In the genomic region with DNA sequence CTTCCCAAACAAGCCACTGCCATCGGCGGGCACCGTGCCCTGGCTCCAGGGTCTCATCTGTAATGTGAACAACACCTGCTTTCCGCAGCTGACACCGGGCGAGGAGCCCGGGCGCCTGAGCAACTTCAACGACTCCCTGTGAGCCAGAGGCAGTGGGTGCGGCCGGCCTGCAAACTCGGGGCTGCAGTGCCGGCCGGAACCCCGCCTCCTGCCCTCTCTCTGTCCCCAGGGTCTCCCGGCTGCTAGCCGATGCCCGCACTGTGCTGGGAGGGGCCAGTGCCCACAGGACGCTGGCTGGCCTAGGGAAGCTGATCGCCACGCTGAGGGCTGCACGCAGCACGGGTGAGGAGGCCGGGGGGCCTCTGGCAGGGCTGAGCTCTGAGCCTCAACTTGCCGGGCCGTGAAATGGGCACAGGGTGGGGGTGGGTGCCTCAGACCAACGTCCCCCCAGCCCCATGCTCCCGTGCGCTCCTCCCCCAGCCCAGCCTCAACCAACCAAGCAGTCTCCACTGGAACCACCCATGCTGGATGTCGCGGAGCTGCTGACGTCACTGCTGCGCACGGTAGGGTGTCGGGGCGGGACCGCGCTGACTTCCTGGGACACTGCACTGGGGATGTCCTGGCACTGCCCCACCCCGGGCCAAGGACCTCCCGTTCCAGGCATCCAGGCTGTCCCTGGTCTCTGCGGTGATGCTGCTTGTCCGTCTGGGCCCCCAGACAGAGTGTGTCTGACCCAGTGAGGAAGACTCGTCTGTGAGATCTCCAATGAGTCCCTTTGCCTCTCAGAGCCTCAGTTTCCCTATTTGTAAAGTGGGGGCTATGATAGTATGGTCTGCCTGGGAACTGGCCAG, we compare ENCODE assay signal across 13 cellular contexts. TPM values are rescaled to one million over a fixed set of nuclear protein-coding genes. Genes with fewer than 3 reads are reported as not detected.
A peak's percentile ranks its signal among the peaks of the same experiment; 100 is the strongest.
DNase-seq lines count a peak whose midpoint lies in the region; ATAC-seq, FAIRE-seq and TF ChIP-seq lines count a peak whose summit lies in the region.
"Had no signal": no experiment of that assay in that cellular context is flagged by ENCODE, and none has a peak within 500 bp of the region (broad histone marks: within the 10 kb centered on the region; RNA-seq: fewer than 3 reads in every experiment).

No MANE protein-coding gene starts in this region.

- no peaks in the 10 kb centered on the region for H4K20me1 ChIP-seq in K562 (replicated peaks; ENCODE audit: control insufficient read depth, insufficient read depth, low read length)

- peaks cover 44% of the 10 kb centered on the region for H3K4me1 ChIP-seq in CD8-positive, alpha-beta memory T cell (ENCODE audit: insufficient read depth, low read length)
- peaks cover 39 to 81% of the 10 kb centered on the region in 2 experiments for H3K4me1 ChIP-seq in K562 (replicated peaks in 1 of 2; ENCODE audit: control insufficient read depth in 2 of 2, insufficient read depth in 2 of 2, low read length in 2 of 2)

- DNase-seq in CD8-positive, alpha-beta memory T cell = no peak
- peak; percentile 89 for DNase-seq in LHCN-M2 (ENCODE audit: low read depth)
- DNase-seq in K562 (ENCODE audit: extremely low read depth in 1 of 4, low spot score in 3 of 4) = peak; percentile 64 to 96 (median 72)
- peak in 1 of 10 donors; percentile 63 for DNase-seq in naive thymus-derived CD8-positive, alpha-beta T cell
- DNase-seq in activated CD4-positive, alpha-beta T cell treated with anti-CD3 and anti-CD28 coated beads for 48 hours = no peak
- DNase-seq in HK-2 (ENCODE audit: unreplicated experiment) = no peak
- no peak for DNase-seq in NCI-H146 treated with DMSO at 0.1 percent for 48 hours (lab: John Stamatoyannopoulos, UW; ENCODE audit: unreplicated experiment)
- DNase-seq in activated CD4-positive, alpha-beta memory T cell treated with anti-CD3 and anti-CD28 coated beads, Interleukin-2, amount 10 ng/mL, durations not matched to agents 7 days and 5 days = no peak
- DNase-seq: adrenal gland, erythroblast, NCI-H1436 treated with DMSO at 0.1 percent for 48 hours had no signal

- 9% methylated on average over 39 of the region's 43 CpGs for WGBS in K562 (ENCODE audit: insufficient coverage, low coverage, missing lambda C conversion rate)

- CTCF ChIA-PET in CD8-positive, alpha-beta memory T cell (lab: Charles Lee) = interaction anchor here (1.1 to 4.1 kb wide), 6 partner anchors 12 to 46 kb away, joined by 3 to 30 read pairs (median 6); a partner anchor contains a TSS
- CTCF ChIA-PET in K562 (lab: Yijun Ruan, JAX; ENCODE audit: low intra/inter-chr PET ratio) = no interaction called here
- CTCF ChIA-PET in activated CD4-positive, alpha-beta memory T cell treated with anti-CD3 and anti-CD28 coated beads, Interleukin-2, amount 10 ng/mL, durations not matched to agents 7 days and 5 days (lab: Charles Lee) = interaction anchor here (1.1 to 2.1 kb wide), 2 partner anchors 12 to 151 kb away, joined by 3 to 5 read pairs; no protein-coding TSS in a partner anchor

- no peaks in the 10 kb centered on the region for H3K9me3 Mint-ChIP-seq in CD8-positive, alpha-beta memory T cell
- H3K9me3 Mint-ChIP-seq in naive thymus-derived CD8-positive, alpha-beta T cell = no peaks in the 10 kb centered on the region
- H3K9me3 Mint-ChIP-seq in activated CD4-positive, alpha-beta memory T cell treated with anti-CD3 and anti-CD28 coated beads, Interleukin-2, amount 10 ng/mL, durations not matched to agents 7 days and 5 days = no peaks in the 10 kb centered on the region

- peak overlapping the region; percentile 31 for H3K27ac ChIP-seq in CD8-positive, alpha-beta memory T cell (ENCODE audit: low read depth, low read length)
- peak overlapping the region; percentile 72 for H3K27ac ChIP-seq in K562 (ENCODE audit: extremely low read depth, low read depth, low read length)

- POLR2A ChIA-PET in CD8-positive, alpha-beta memory T cell (lab: Charles Lee) = interaction anchor here (1.2 to 6.7 kb wide), 7 partner anchors 14 to 227 kb away, joined by 3 to 134 read pairs (median 13); a partner anchor contains a TSS
- POLR2A ChIA-PET in K562 (lab: Yijun Ruan, JAX) = interaction anchor here (0.6 to 11.0 kb wide), 9 partner anchors 13 to 709 kb away, joined by 3 to 176 read pairs (median 4); a partner anchor contains a TSS
- POLR2A ChIA-PET in naive thymus-derived CD8-positive, alpha-beta T cell (lab: Charles Lee) = interaction anchor here (0.9 to 12.3 kb wide), 6 partner anchors 7 to 34 kb away, joined by 3 to 768 read pairs (median 60); a partner anchor contains a TSS
- POLR2A ChIA-PET in activated CD4-positive, alpha-beta memory T cell treated with anti-CD3 and anti-CD28 coated beads, Interleukin-2, amount 10 ng/mL, durations not matched to agents 7 days and 5 days (lab: Charles Lee) = interaction anchor here (0.9 to 7.2 kb wide), 10 partner anchors 10 to 241 kb away, joined by 3 to 134 read pairs (median 14); a partner anchor contains a TSS

- H3K4me1 Mint-ChIP-seq in CD8-positive, alpha-beta memory T cell = peaks cover 41 to 51% (median 41%) of the 10 kb centered on the region in 3 donors
- peaks cover 18 to 49% (median 39%) of the 10 kb centered on the region in 4 donors for H3K4me1 Mint-ChIP-seq in naive thymus-derived CD8-positive, alpha-beta T cell
- peaks cover 52% of the 10 kb centered on the region for H3K4me1 Mint-ChIP-seq in activated CD4-positive, alpha-beta memory T cell treated with anti-CD3 and anti-CD28 coated beads, Interleukin-2, amount 10 ng/mL, durations not matched to agents 7 days and 5 days

- peak; percentile 83 for FAIRE-seq in K562 (lab: Jason Lieb, UNC)
- FAIRE-seq: TTC549 had no signal

- no TSS peak for BruUV-seq in K562 (replicated peaks; lab: Mats Ljungman, UMichigan)

- H3K9me3 ChIP-seq in CD8-positive, alpha-beta memory T cell (ENCODE audit: low read length) = no peaks in the 10 kb centered on the region
- no peaks in the 10 kb centered on the region for H3K9me3 ChIP-seq in K562 (replicated peaks; ENCODE audit: control insufficient read depth, insufficient read depth, low read depth, low read length)
- H3K9me3 ChIP-seq: adrenal gland had no signal

- in situ Hi-C loops in K562 (cut with MboI) = no loop called here

- H3K9me1 ChIP-seq in K562 (ENCODE audit: control insufficient read depth, insufficient read depth, low read length) = no peaks in the 10 kb centered on the region

- H3K27ac Mint-ChIP-seq in CD8-positive, alpha-beta memory T cell = peak overlapping the region in 1 of 8 donors; percentile 89
- no peak overlapping the region for H3K27ac Mint-ChIP-seq in naive thymus-derived CD8-positive, alpha-beta T cell
- H3K27ac Mint-ChIP-seq in activated CD4-positive, alpha-beta memory T cell treated with anti-CD3 and anti-CD28 coated beads, Interleukin-2, amount 10 ng/mL, durations not matched to agents 7 days and 5 days = no peak overlapping the region

- TF ChIP-seq RAD21 in K562 (CRISPR knock-in tag; conservative IDR thresholded peaks at IDR 0.05 in 1 of 2, IDR thresholded peaks at IDR 0.05 in 1 of 2) = no peak

- peak; percentile 24; the same call in 1 of the 2 replicates for TF ChIP-seq EP300 in K562 (IDR thresholded peaks at IDR 0.05; ENCODE audit: low read length)

- peaks cover 13% of the 10 kb centered on the region for H3K36me3 ChIP-seq in CD8-positive, alpha-beta memory T cell (ENCODE audit: insufficient read depth, low read length)
- peaks cover 46% of the 10 kb centered on the region; the same call in 2 of the 3 replicates for H3K36me3 ChIP-seq in K562 (ENCODE audit: control insufficient read depth, insufficient read depth, low read length)

- H3K9ac ChIP-seq in K562 (ENCODE audit: insufficient read depth in 1 of 2, low read depth in 2 of 2, low read length in 2 of 2) = peak overlapping the region; percentile 64 to 91

- peak overlapping the region; percentile 78 for H3K4me3 ChIP-seq in CD8-positive, alpha-beta memory T cell (ENCODE audit: low read length)
- peak overlapping the region; percentile 55 for H3K4me3 ChIP-seq in K562

- ATAC-seq in K562 = peak; percentile 40
- ATAC-seq in naive thymus-derived CD8-positive, alpha-beta T cell = no peak

- intact Hi-C loops in K562 (cut with micrococcal nuclease) = loop anchor here (1.0 to 5.0 kb wide), 4 partner anchors 14 to 60 kb away; a partner anchor contains a TSS

- peak overlapping the region; percentile 57 for H2AFZ ChIP-seq in K562 (ENCODE audit: low read depth, low read length)

- H3K79me2 ChIP-seq in K562 (ENCODE audit: control insufficient read depth, insufficient read depth, low read length) = peaks cover 41% of the 10 kb centered on the region

- peak; percentile 64; the same call in 1 of the 2 replicates for TF ChIP-seq POLR2A in K562 (conservative IDR thresholded peaks at IDR 0.05)

- peaks cover 4 to 63% (median 6%) of the 10 kb centered on the region in 3 donors for H3K36me3 Mint-ChIP-seq in CD8-positive, alpha-beta memory T cell
- H3K36me3 Mint-ChIP-seq in naive thymus-derived CD8-positive, alpha-beta T cell = peaks cover 0 to 40% (median 10%) of the 10 kb centered on the region in 3 donors
- H3K36me3 Mint-ChIP-seq in activated CD4-positive, alpha-beta memory T cell treated with anti-CD3 and anti-CD28 coated beads, Interleukin-2, amount 10 ng/mL, durations not matched to agents 7 days and 5 days (ENCODE audit: low read depth) = peaks cover 51% of the 10 kb centered on the region

- peaks cover 0 to 1% of the 10 kb centered on the region in 2 donors for H3K27me3 Mint-ChIP-seq in CD8-positive, alpha-beta memory T cell
- H3K27me3 Mint-ChIP-seq in naive thymus-derived CD8-positive, alpha-beta T cell = no peaks in the 10 kb centered on the region
- H3K27me3 Mint-ChIP-seq in activated CD4-positive, alpha-beta memory T cell treated with anti-CD3 and anti-CD28 coated beads, Interleukin-2, amount 10 ng/mL, durations not matched to agents 7 days and 5 days = no peaks in the 10 kb centered on the region

- no peaks in the 10 kb centered on the region for H3K27me3 ChIP-seq in CD8-positive, alpha-beta memory T cell (ENCODE audit: insufficient read depth, low read length, poor library complexity, severe bottlenecking)
- H3K27me3 ChIP-seq in K562 (ENCODE audit: control insufficient read depth in 2 of 2, insufficient read depth in 2 of 2, low read length in 2 of 2) = no peaks in the 10 kb centered on the region
- H3K27me3 ChIP-seq: adrenal gland had no signal

- peak overlapping the region; percentile 92 for H3K4me2 ChIP-seq in K562 (ENCODE audit: insufficient read depth, low read length)

- H3K4me3 Mint-ChIP-seq in CD8-positive, alpha-beta memory T cell = peak overlapping the region in 5 of 7 donors; percentile 33 to 100 (median 95)
- peak overlapping the region in 7 of 10 donors; percentile 22 to 100 (median 99) for H3K4me3 Mint-ChIP-seq in naive thymus-derived CD8-positive, alpha-beta T cell
- H3K4me3 Mint-ChIP-seq in activated CD4-positive, alpha-beta memory T cell treated with anti-CD3 and anti-CD28 coated beads, Interleukin-2, amount 10 ng/mL, durations not matched to agents 7 days and 5 days = no peak overlapping the region

- no peak for TF ChIP-seq CTCF in K562 (IDR thresholded peaks at IDR 0.05 in 2 of 3, conservative IDR thresholded peaks at IDR 0.05 in 1 of 3; ENCODE audit: insufficient read depth in 2 of 3, low read depth in 1 of 3, low read length in 3 of 3)

RNA-seq across cellular contexts. Expression of a gene that starts 2.2 kb away (rescaled TPM):
- total RNA-seq in CD8-positive, alpha-beta memory T cell = 10 to 100 TPM; 33.8 to 39.5 TPM
- 14.1 TPM for polyA plus RNA-seq in CD8-positive, alpha-beta memory T cell
- total RNA-seq in LHCN-M2 (2014; rRNA removed) (18.1 and 21.5 TPM in 2 replicates), K562 (2014; rRNA removed) (31.4 and 45.4 TPM in 2 replicates), K562 (2014; rRNA removed; fragmentation: Illumina TruSeq; extraction: Trizol) (8.9 and 12.7 TPM in 2 replicates), K562 (2015; rRNA removed; fragmentation: Illumina TruSeq; extraction: Trizol) (19.1 and 22.8 TPM in 2 replicates), K562 (2021) (90.0 and 96.1 TPM in 2 replicates)
- polyA plus RNA-seq in LHCN-M2 (2012) = 13.5 TPM
- total RNA-seq in K562 (2011; cell fraction: chromatin; rRNA removed; ENCODE audit: low replicate concordance) = 266 and 789 TPM in 2 replicates
- total RNA-seq in K562 (2011; cell fraction: nucleolus; rRNA removed) = 519 and 639 TPM in 2 replicates
- 258 and 297 TPM in 2 replicates for total RNA-seq in K562 (2011; cell fraction: nucleoplasm; rRNA removed)
- polyA plus RNA-seq in K562 (2011; rRNA removed) (32.6 and 52.0 TPM in 2 replicates), K562 (2014; fragmentation: Illumina TruSeq; extraction: Trizol) (31.2 and 32.6 TPM in 2 replicates), K562 (2014; fragmentation: Nextera tagmentation; extraction: Ambion mirVana) (1 to 10 TPM; 2.3 to 3.0 TPM), K562 (2014; rRNA removed) (73.5 and 94.1 TPM in 2 replicates)
- 31.0 and 47.7 TPM in 2 replicates for polyA plus RNA-seq in K562 (2011; cell fraction: cytosol; rRNA removed)
- polyA plus RNA-seq in K562 (2011; cell fraction: nucleus; rRNA removed) = 504 and 724 TPM in 2 replicates
- 65.1 and 67.9 TPM in 2 replicates for polyA plus RNA-seq in K562 (2012)
- polyA minus RNA-seq in K562 (2011; rRNA and poly(A)+ RNA removed) = 13.1 and 14.8 TPM in 2 replicates
- polyA minus RNA-seq in K562 (2011; cell fraction: cytosol; rRNA and poly(A)+ RNA removed) = 24.3 and 51.6 TPM in 2 replicates
- polyA minus RNA-seq in K562 (2011; cell fraction: nucleus; rRNA and poly(A)+ RNA removed) = 164 and 176 TPM in 2 replicates
- 100 to 1,000 TPM; 221 to 232 TPM for total RNA-seq in naive thymus-derived CD8-positive, alpha-beta T cell
- polyA plus RNA-seq in naive thymus-derived CD8-positive, alpha-beta T cell = 10 to 100 TPM in 1 of 3 donors, 1 to 10 TPM in 2; 4.2 to 14.4 (median 8.7) TPM
- 10 to 100 TPM; 92.7 to 95.1 TPM for total RNA-seq in activated CD4-positive, alpha-beta memory T cell treated with anti-CD3 and anti-CD28 coated beads, Interleukin-2, amount 10 ng/mL, durations not matched to agents 7 days and 5 days

RNA-seq across cellular contexts. Expression of a gene that starts 15.7 kb away (rescaled TPM):
- 10 to 100 TPM; 78.1 to 78.9 TPM for total RNA-seq in CD8-positive, alpha-beta memory T cell
- 792 TPM for polyA plus RNA-seq in CD8-positive, alpha-beta memory T cell
- 130 and 145 TPM in 2 replicates for total RNA-seq in LHCN-M2 (2014; rRNA removed)
- polyA plus RNA-seq in LHCN-M2 (2012) = 435 TPM
- 25.1 and 70.9 TPM in 2 replicates for total RNA-seq in K562 (2011; cell fraction: chromatin; rRNA removed; ENCODE audit: low replicate concordance)
- total RNA-seq in K562 (2011; cell fraction: nucleolus; rRNA removed) = 40.8 and 41.4 TPM in 2 replicates
- total RNA-seq in K562 (2011; cell fraction: nucleoplasm; rRNA removed) = 34.4 and 52.1 TPM in 2 replicates
- 82.3 and 124 TPM in 2 replicates for total RNA-seq in K562 (2014; rRNA removed)
- total RNA-seq in K562 (2014; rRNA removed; fragmentation: Illumina TruSeq; extraction: Trizol) = 33.7 and 45.6 TPM in 2 replicates
- total RNA-seq in K562 (2015; rRNA removed; fragmentation: Illumina TruSeq; extraction: Trizol) = 52.7 and 54.9 TPM in 2 replicates
- 161 and 174 TPM in 2 replicates for total RNA-seq in K562 (2021)
- polyA plus RNA-seq in K562 (2011; rRNA removed) = 36.4 and 61.3 TPM in 2 replicates
- 82.9 and 105 TPM in 2 replicates for polyA plus RNA-seq in K562 (2011; cell fraction: cytosol; rRNA removed)
- 42.5 and 55.7 TPM in 2 replicates for polyA plus RNA-seq in K562 (2011; cell fraction: nucleus; rRNA removed)
- 82.7 and 152 TPM in 2 replicates for polyA plus RNA-seq in K562 (2012)
- polyA plus RNA-seq in K562 (2014; fragmentation: Illumina TruSeq; extraction: Trizol) = 123 and 158 TPM in 2 replicates
- 10 to 100 TPM; 12.1 to 12.8 TPM for polyA plus RNA-seq in K562 (2014; fragmentation: Nextera tagmentation; extraction: Ambion mirVana)
- polyA plus RNA-seq in K562 (2014; rRNA removed) = 71.3 and 73.3 TPM in 2 replicates
- 45.8 and 50.7 TPM in 2 replicates for polyA minus RNA-seq in K562 (2011; rRNA and poly(A)+ RNA removed)
- 132 and 161 TPM in 2 replicates for polyA minus RNA-seq in K562 (2011; cell fraction: cytosol; rRNA and poly(A)+ RNA removed)
- 9.0 and 15.9 TPM in 2 replicates for polyA minus RNA-seq in K562 (2011; cell fraction: nucleus; rRNA and poly(A)+ RNA removed)
- 100 to 1,000 TPM; 211 to 216 TPM for total RNA-seq in naive thymus-derived CD8-positive, alpha-beta T cell
- polyA plus RNA-seq in naive thymus-derived CD8-positive, alpha-beta T cell = 100 to 1,000 TPM; 498 to 693 (median 515) TPM
- 100 to 1,000 TPM; 513 to 519 TPM for total RNA-seq in activated CD4-positive, alpha-beta memory T cell treated with anti-CD3 and anti-CD28 coated beads, Interleukin-2, amount 10 ng/mL, durations not matched to agents 7 days and 5 days

RNA-seq across cellular contexts. Expression of a gene that starts 20.7 kb away (rescaled TPM):
- not detected for total RNA-seq in CD8-positive, alpha-beta memory T cell
- not detected for polyA plus RNA-seq in CD8-positive, alpha-beta memory T cell
- total RNA-seq in LHCN-M2 (2014; rRNA removed) (not detected in 2 replicates), K562 (2014; rRNA removed) (not detected in 2 replicates), K562 (2014; rRNA removed; fragmentation: Illumina TruSeq; extraction: Trizol) (not detected in 2 replicates), K562 (2015; rRNA removed; fragmentation: Illumina TruSeq; extraction: Trizol) (not detected in 2 replicates), K562 (2021) (not detected in 2 replicates)
- polyA plus RNA-seq in LHCN-M2 (2012) = not detected
- total RNA-seq in K562 (2011; cell fraction: chromatin; rRNA removed; ENCODE audit: low replicate concordance) = not detected in 2 replicates
- not detected in 2 replicates for total RNA-seq in K562 (2011; cell fraction: nucleolus; rRNA removed)
- total RNA-seq in K562 (2011; cell fraction: nucleoplasm; rRNA removed) = not detected in 2 replicates
- polyA plus RNA-seq in K562 (2011; rRNA removed) (not detected in 2 replicates), K562 (2014; fragmentation: Illumina TruSeq; extraction: Trizol) (not detected in 2 replicates), K562 (2014; fragmentation: Nextera tagmentation; extraction: Ambion mirVana) (not detected), K562 (2014; rRNA removed) (not detected in 2 replicates)
- not detected in 2 replicates for polyA plus RNA-seq in K562 (2011; cell fraction: cytosol; rRNA removed)
- not detected in 2 replicates for polyA plus RNA-seq in K562 (2011; cell fraction: nucleus; rRNA removed)
- polyA plus RNA-seq in K562 (2012) = not detected in 2 replicates
- under 0.01 TPM in 2 replicates for polyA minus RNA-seq in K562 (2011; rRNA and poly(A)+ RNA removed)
- 667 TPM in 1 of 2 replicates, not detected in the other for polyA minus RNA-seq in K562 (2011; cell fraction: cytosol; rRNA and poly(A)+ RNA removed)
- under 0.01 TPM in 1 of 2 replicates, not detected in the other for polyA minus RNA-seq in K562 (2011; cell fraction: nucleus; rRNA and poly(A)+ RNA removed)
- total RNA-seq in naive thymus-derived CD8-positive, alpha-beta T cell = not detected
- polyA plus RNA-seq in naive thymus-derived CD8-positive, alpha-beta T cell = not detected
- not detected for total RNA-seq in activated CD4-positive, alpha-beta memory T cell treated with anti-CD3 and anti-CD28 coated beads, Interleukin-2, amount 10 ng/mL, durations not matched to agents 7 days and 5 days
- total RNA-seq: adrenal gland, mucosa of gallbladder had no signal
- polyA plus RNA-seq: adrenal gland had no signal

RNA-seq across cellular contexts. Expression of a gene that starts 21.1 kb away (rescaled TPM):
- 100 to 1,000 TPM; 151 to 157 TPM for total RNA-seq in CD8-positive, alpha-beta memory T cell
- 84.6 TPM for polyA plus RNA-seq in CD8-positive, alpha-beta memory T cell
- 154 and 176 TPM in 2 replicates for total RNA-seq in LHCN-M2 (2014; rRNA removed)
- 67.8 TPM for polyA plus RNA-seq in LHCN-M2 (2012)
- 157 and 512 TPM in 2 replicates for total RNA-seq in K562 (2011; cell fraction: chromatin; rRNA removed; ENCODE audit: low replicate concordance)
- 498 and 541 TPM in 2 replicates for total RNA-seq in K562 (2011; cell fraction: nucleolus; rRNA removed)
- total RNA-seq in K562 (2011; cell fraction: nucleoplasm; rRNA removed) = 251 and 289 TPM in 2 replicates
- total RNA-seq in K562 (2014; rRNA removed) = 135 and 169 TPM in 2 replicates
- 13.4 and 18.5 TPM in 2 replicates for total RNA-seq in K562 (2014; rRNA removed; fragmentation: Illumina TruSeq; extraction: Trizol)
- 59.7 and 60.9 TPM in 2 replicates for total RNA-seq in K562 (2015; rRNA removed; fragmentation: Illumina TruSeq; extraction: Trizol)
- total RNA-seq in K562 (2021) = 176 and 193 TPM in 2 replicates
- polyA plus RNA-seq in K562 (2011; rRNA removed) = 83.2 and 158 TPM in 2 replicates
- polyA plus RNA-seq in K562 (2011; cell fraction: cytosol; rRNA removed) = 163 and 311 TPM in 2 replicates
- polyA plus RNA-seq in K562 (2011; cell fraction: nucleus; rRNA removed) = 1,374 and 1,890 TPM in 2 replicates
- polyA plus RNA-seq in K562 (2012) = 118 and 187 TPM in 2 replicates
- 63.6 and 79.5 TPM in 2 replicates for polyA plus RNA-seq in K562 (2014; fragmentation: Illumina TruSeq; extraction: Trizol)
- polyA plus RNA-seq in K562 (2014; fragmentation: Nextera tagmentation; extraction: Ambion mirVana) = under 1 TPM; 0.52 to 0.57 TPM
- polyA plus RNA-seq in K562 (2014; rRNA removed) = 225 and 231 TPM in 2 replicates
- 18.2 and 31.6 TPM in 2 replicates for polyA minus RNA-seq in K562 (2011; rRNA and poly(A)+ RNA removed)
- 42.1 and 50.9 TPM in 2 replicates for polyA minus RNA-seq in K562 (2011; cell fraction: cytosol; rRNA and poly(A)+ RNA removed)
- polyA minus RNA-seq in K562 (2011; cell fraction: nucleus; rRNA and poly(A)+ RNA removed) = 105 and 111 TPM in 2 replicates
- 100 to 1,000 TPM; 331 to 365 TPM for total RNA-seq in naive thymus-derived CD8-positive, alpha-beta T cell
- 10 to 100 TPM; 37.9 to 77.0 (median 52.0) TPM for polyA plus RNA-seq in naive thymus-derived CD8-positive, alpha-beta T cell
- total RNA-seq in activated CD4-positive, alpha-beta memory T cell treated with anti-CD3 and anti-CD28 coated beads, Interleukin-2, amount 10 ng/mL, durations not matched to agents 7 days and 5 days = 100 to 1,000 TPM; 181 TPM

RNA-seq across cellular contexts. Expression of a gene that starts 24.9 kb away (rescaled TPM):
- 100 to 1,000 TPM; 212 to 220 TPM for total RNA-seq in CD8-positive, alpha-beta memory T cell
- polyA plus RNA-seq in CD8-positive, alpha-beta memory T cell = 478 TPM
- total RNA-seq in LHCN-M2 (2014; rRNA removed) = 0.13 and 0.57 TPM in 2 replicates
- 3.5 TPM for polyA plus RNA-seq in LHCN-M2 (2012)
- total RNA-seq in K562 (2011; cell fraction: chromatin; rRNA removed; ENCODE audit: low replicate concordance) = 25.6 and 81.0 TPM in 2 replicates
- total RNA-seq in K562 (2011; cell fraction: nucleolus; rRNA removed) = 39.0 and 49.5 TPM in 2 replicates
- 22.7 and 24.1 TPM in 2 replicates for total RNA-seq in K562 (2011; cell fraction: nucleoplasm; rRNA removed)
- 22.1 and 31.1 TPM in 2 replicates for total RNA-seq in K562 (2014; rRNA removed)
- total RNA-seq in K562 (2014; rRNA removed; fragmentation: Illumina TruSeq; extraction: Trizol) = 1.0 and 1.8 TPM in 2 replicates
- 4.2 and 6.0 TPM in 2 replicates for total RNA-seq in K562 (2015; rRNA removed; fragmentation: Illumina TruSeq; extraction: Trizol)
- 18.0 and 19.9 TPM in 2 replicates for total RNA-seq in K562 (2021)
- polyA plus RNA-seq in K562 (2011; rRNA removed) = 4.4 and 7.6 TPM in 2 replicates
- polyA plus RNA-seq in K562 (2011; cell fraction: cytosol; rRNA removed) = 5.6 and 12.6 TPM in 2 replicates
- polyA plus RNA-seq in K562 (2011; cell fraction: nucleus; rRNA removed) = 17.8 and 38.7 TPM in 2 replicates
- 15.0 and 15.2 TPM in 2 replicates for polyA plus RNA-seq in K562 (2012)
- polyA plus RNA-seq in K562 (2014; fragmentation: Illumina TruSeq; extraction: Trizol) = 1.9 and 6.9 TPM in 2 replicates
- under 1 TPM; 0.08 to 0.63 TPM for polyA plus RNA-seq in K562 (2014; fragmentation: Nextera tagmentation; extraction: Ambion mirVana)
- 16.3 and 20.2 TPM in 2 replicates for polyA plus RNA-seq in K562 (2014; rRNA removed)
- polyA minus RNA-seq in K562 (2011; rRNA and poly(A)+ RNA removed) = 1.7 and 2.0 TPM in 2 replicates
- polyA minus RNA-seq in K562 (2011; cell fraction: cytosol; rRNA and poly(A)+ RNA removed) = 6.2 and 8.5 TPM in 2 replicates
- 5.5 and 6.6 TPM in 2 replicates for polyA minus RNA-seq in K562 (2011; cell fraction: nucleus; rRNA and poly(A)+ RNA removed)
- 1,000 to 10,000 TPM; 1,025 to 1,060 TPM for total RNA-seq in naive thymus-derived CD8-positive, alpha-beta T cell
- 100 to 1,000 TPM; 261 to 681 (median 358) TPM for polyA plus RNA-seq in naive thymus-derived CD8-positive, alpha-beta T cell
- 100 to 1,000 TPM; 419 to 437 TPM for total RNA-seq in activated CD4-positive, alpha-beta memory T cell treated with anti-CD3 and anti-CD28 coated beads, Interleukin-2, amount 10 ng/mL, durations not matched to agents 7 days and 5 days

Comparison
In these comparisons a context has a peak if more than half of its experiments do, and no peak if none do; other contexts are left out.
1. DNase-seq: peak in LHCN-M2 (single experiment) and K562 (4 of 4); none in CD8-positive, alpha-beta memory T cell (0 of 5), activated CD4-positive, alpha-beta T cell treated with anti-CD3 and anti-CD28 coated beads for 48 hours (single experiment), HK-2 (single experiment), NCI-H146 treated with DMSO at 0.1 percent for 48 hours (single experiment) and activated CD4-positive, alpha-beta memory T cell treated with anti-CD3 and anti-CD28 coated beads, Interleukin-2, amount 10 ng/mL, durations not matched to agents 7 days and 5 days (single experiment).